In the genomic region with DNA sequence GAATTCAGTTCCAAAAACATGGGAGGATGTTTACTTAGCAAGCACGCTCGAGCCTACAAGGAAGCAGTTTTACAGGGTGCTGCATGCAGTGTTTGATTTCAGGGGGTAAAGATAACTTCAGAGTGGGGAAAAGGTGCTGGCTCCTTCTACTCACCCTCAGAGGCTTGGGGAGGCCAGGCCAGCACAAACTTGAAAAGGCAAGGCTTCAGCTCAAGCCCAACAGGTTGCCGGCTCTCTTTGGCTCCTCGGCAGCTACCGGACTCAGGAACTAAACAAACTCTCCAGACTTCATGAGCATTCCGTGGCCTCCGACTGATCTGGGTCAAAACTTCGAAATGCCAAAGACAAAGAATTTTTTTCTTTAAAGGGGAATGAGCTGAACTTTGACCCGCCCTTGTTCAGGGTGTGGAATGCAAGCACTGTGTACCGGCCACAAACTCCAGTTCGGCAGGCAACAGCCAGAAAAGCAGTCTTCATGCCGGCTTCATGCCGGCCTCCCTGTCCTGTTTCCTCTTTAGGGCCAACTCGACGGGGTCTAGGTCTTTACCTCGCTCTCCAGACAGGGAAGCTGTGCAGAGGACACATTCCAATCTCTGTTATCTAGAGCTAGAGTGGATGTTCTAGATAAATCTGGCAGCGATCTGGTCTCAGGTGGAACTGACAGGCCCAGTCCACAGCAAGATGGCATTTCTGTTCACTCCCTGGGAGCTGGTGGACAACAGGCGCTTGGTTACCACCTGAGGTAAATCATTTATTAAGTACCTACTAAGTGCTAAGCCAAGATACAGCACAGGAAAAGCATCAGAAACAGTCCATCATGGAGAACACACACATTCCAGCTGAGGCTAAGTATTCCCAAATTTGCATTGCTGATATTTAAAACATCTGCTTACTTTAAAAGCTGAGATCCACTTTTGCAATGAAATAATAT, we compare ENCODE assay signal across 8 cellular contexts.
DNase-seq lines count a peak whose midpoint lies in the region; ATAC-seq and TF ChIP-seq lines count a peak whose summit lies in the region.

No MANE protein-coding gene starts in this region.

- ATAC-seq in stimulated activated memory B cell treated with anti-CD40 and anti-IgM and Interleukin-4, amounts not matched to agents 10 μg/mL and 1 μg/mL and 100 μg/mL, for 72 hours: no peak
- ATAC-seq in GM19455 (IDR thresholded peaks at IDR 0.05; ENCODE audit: unreplicated experiment) (no peak), HG03097 (IDR thresholded peaks at IDR 0.05; ENCODE audit: low FRiP score, unreplicated experiment) (no peak), GM18909 (IDR thresholded peaks at IDR 0.05; ENCODE audit: poor library complexity, unreplicated experiment) (no peak), GM21381 (IDR thresholded peaks at IDR 0.05; ENCODE audit: unreplicated experiment) (no peak)

- CTCF ChIA-PET in HEK293 (lab: Yijun Ruan, JAX): interaction anchor here (0.6 to 2.9 kb wide), 11 partner anchors 15 to 375 kb away, joined by 3 to 13 read pairs (median 4); no protein-coding TSS in a partner anchor
- CTCF ChIA-PET in activated CD4-positive, alpha-beta memory T cell treated with anti-CD3 and anti-CD28 coated beads, Interleukin-2, amount 10 ng/mL, durations not matched to agents 7 days and 5 days (lab: Charles Lee): interaction anchor here (0.7 to 12.4 kb wide), 17 partner anchors 9 to 136 kb away, joined by 3 to 297 read pairs (median 4); no protein-coding TSS in a partner anchor

- H3K9me3 Mint-ChIP-seq in activated CD4-positive, alpha-beta memory T cell treated with anti-CD3 and anti-CD28 coated beads, Interleukin-2, amount 10 ng/mL, durations not matched to agents 7 days and 5 days: no peaks in the 10 kb centered on the region
- H3K9me3 Mint-ChIP-seq in immature natural killer cell: peaks cover 0 to 6% (median 1%) of the 10 kb centered on the region in 6 donors
- H3K9me3 Mint-ChIP-seq in stimulated activated memory B cell treated with anti-CD40 and anti-IgM and Interleukin-4, amounts not matched to agents 10 μg/mL and 1 μg/mL and 100 μg/mL, for 72 hours: no peaks in the 10 kb centered on the region

- TF ChIP-seq CTCF in HEK293 (tag by site-specific recombination; IDR thresholded peaks at IDR 0.05): no peak

- no peak overlapping the region for H3K27ac ChIP-seq in HEK293 (ENCODE audit: extremely low read depth, low read depth, low read length)

- H3K4me3 ChIP-seq in HEK293 (ENCODE audit: low read depth, low read length): no peak overlapping the region

- peaks cover 37% of the 10 kb centered on the region for H3K36me3 Mint-ChIP-seq in activated CD4-positive, alpha-beta memory T cell treated with anti-CD3 and anti-CD28 coated beads, Interleukin-2, amount 10 ng/mL, durations not matched to agents 7 days and 5 days (ENCODE audit: low read depth)
- H3K36me3 Mint-ChIP-seq in immature natural killer cell: peaks cover 0 to 4% (median 4%) of the 10 kb centered on the region in 3 donors
- H3K36me3 Mint-ChIP-seq in stimulated activated memory B cell treated with anti-CD40 and anti-IgM and Interleukin-4, amounts not matched to agents 10 μg/mL and 1 μg/mL and 100 μg/mL, for 72 hours: peaks cover 21% of the 10 kb centered on the region

- H3K4me1 ChIP-seq in HEK293 (ENCODE audit: control insufficient read depth, insufficient read depth, low read length): no peaks in the 10 kb centered on the region

- H3K4me1 Mint-ChIP-seq in activated CD4-positive, alpha-beta memory T cell treated with anti-CD3 and anti-CD28 coated beads, Interleukin-2, amount 10 ng/mL, durations not matched to agents 7 days and 5 days: peaks cover 91% of the 10 kb centered on the region
- H3K4me1 Mint-ChIP-seq in immature natural killer cell: peaks cover 84 to 99% of the 10 kb centered on the region in 2 donors
- H3K4me1 Mint-ChIP-seq in stimulated activated memory B cell treated with anti-CD40 and anti-IgM and Interleukin-4, amounts not matched to agents 10 μg/mL and 1 μg/mL and 100 μg/mL, for 72 hours: peaks cover 79% of the 10 kb centered on the region

- no peaks in the 10 kb centered on the region for H3K27me3 Mint-ChIP-seq in activated CD4-positive, alpha-beta memory T cell treated with anti-CD3 and anti-CD28 coated beads, Interleukin-2, amount 10 ng/mL, durations not matched to agents 7 days and 5 days
- peaks cover 9 to 26% (median 26%) of the 10 kb centered on the region in 3 donors for H3K27me3 Mint-ChIP-seq in immature natural killer cell (ENCODE audit: low read depth in 3 of 3)
- no peaks in the 10 kb centered on the region for H3K27me3 Mint-ChIP-seq in stimulated activated memory B cell treated with anti-CD40 and anti-IgM and Interleukin-4, amounts not matched to agents 10 μg/mL and 1 μg/mL and 100 μg/mL, for 72 hours

- no peak for DNase-seq in activated CD4-positive, alpha-beta memory T cell treated with anti-CD3 and anti-CD28 coated beads, Interleukin-2, amount 10 ng/mL, durations not matched to agents 7 days and 5 days
- DNase-seq in immature natural killer cell: no peak

- POLR2A ChIA-PET in HEK293 (lab: Yijun Ruan, JAX): interaction anchor here (0.7 kb wide), 1 partner anchor 195 kb away, joined by 3 read pairs; no protein-coding TSS in a partner anchor
- POLR2A ChIA-PET in activated CD4-positive, alpha-beta memory T cell treated with anti-CD3 and anti-CD28 coated beads, Interleukin-2, amount 10 ng/mL, durations not matched to agents 7 days and 5 days (lab: Charles Lee): interaction anchor here (0.9 to 9.7 kb wide), 10 partner anchors 7 to 58 kb away, joined by 3 to 151 read pairs (median 6); no protein-coding TSS in a partner anchor

- H3K36me3 ChIP-seq in HEK293 (ENCODE audit: control insufficient read depth in 2 of 2, insufficient read depth in 1 of 2, low read length in 2 of 2): peaks cover 0 to 9% of the 10 kb centered on the region in 2 experiments; a peak in 1 of 3 replicates

- peak overlapping the region; percentile 99 for H3K27ac Mint-ChIP-seq in activated CD4-positive, alpha-beta memory T cell treated with anti-CD3 and anti-CD28 coated beads, Interleukin-2, amount 10 ng/mL, durations not matched to agents 7 days and 5 days
- peak overlapping the region; percentile 95 to 99 (median 98) for H3K27ac Mint-ChIP-seq in immature natural killer cell
- peak overlapping the region; percentile 89 for H3K27ac Mint-ChIP-seq in stimulated activated memory B cell treated with anti-CD40 and anti-IgM and Interleukin-4, amounts not matched to agents 10 μg/mL and 1 μg/mL and 100 μg/mL, for 72 hours

- peak overlapping the region; percentile 76 for H3K4me3 Mint-ChIP-seq in activated CD4-positive, alpha-beta memory T cell treated with anti-CD3 and anti-CD28 coated beads, Interleukin-2, amount 10 ng/mL, durations not matched to agents 7 days and 5 days
- peak overlapping the region; percentile 80 to 89 (median 83) for H3K4me3 Mint-ChIP-seq in immature natural killer cell
- H3K4me3 Mint-ChIP-seq in stimulated activated memory B cell treated with anti-CD40 and anti-IgM and Interleukin-4, amounts not matched to agents 10 μg/mL and 1 μg/mL and 100 μg/mL, for 72 hours: peak overlapping the region; percentile 79

- no peaks in the 10 kb centered on the region for H3K9me3 ChIP-seq in HEK293 (ENCODE audit: control insufficient read depth, insufficient read depth, low read depth, low read length)

TF ChIP-seq in HEK293, 187 proteins besides CTCF, POLR2A, EP300 and RAD21 (continues in another document):
- TF ChIP-seq ZNF549 (tag by site-specific recombination; IDR thresholded peaks at IDR 0.05) (no peak), ZNF560 (tag by site-specific recombination; IDR thresholded peaks at IDR 0.05; ENCODE audit: borderline replicate concordance) (no peak), GLIS1 (tag by site-specific recombination; IDR thresholded peaks at IDR 0.05) (peak; percentile 61), ZNF558 (tag by site-specific recombination; IDR thresholded peaks at IDR 0.05) (no peak), ZBTB1 (tag by site-specific recombination; IDR thresholded peaks at IDR 0.05) (no peak), ZNF510 (tag by site-specific recombination; IDR thresholded peaks at IDR 0.05; ENCODE audit: insufficient replicate concordance) (no peak), SP7 (tag by site-specific recombination; IDR thresholded peaks at IDR 0.05) (no peak), ZNF140 (tag by site-specific recombination; IDR thresholded peaks at IDR 0.05) (no peak), ZNF19 (tag by site-specific recombination; IDR thresholded peaks at IDR 0.05; ENCODE audit: low read depth) (no peak), OSR2 (tag by site-specific recombination; IDR thresholded peaks at IDR 0.05) (no peak), SCRT1 (tag by site-specific recombination; IDR thresholded peaks at IDR 0.05; ENCODE audit: borderline replicate concordance) (no peak)
- TF ChIP-seq, protein P1, sequence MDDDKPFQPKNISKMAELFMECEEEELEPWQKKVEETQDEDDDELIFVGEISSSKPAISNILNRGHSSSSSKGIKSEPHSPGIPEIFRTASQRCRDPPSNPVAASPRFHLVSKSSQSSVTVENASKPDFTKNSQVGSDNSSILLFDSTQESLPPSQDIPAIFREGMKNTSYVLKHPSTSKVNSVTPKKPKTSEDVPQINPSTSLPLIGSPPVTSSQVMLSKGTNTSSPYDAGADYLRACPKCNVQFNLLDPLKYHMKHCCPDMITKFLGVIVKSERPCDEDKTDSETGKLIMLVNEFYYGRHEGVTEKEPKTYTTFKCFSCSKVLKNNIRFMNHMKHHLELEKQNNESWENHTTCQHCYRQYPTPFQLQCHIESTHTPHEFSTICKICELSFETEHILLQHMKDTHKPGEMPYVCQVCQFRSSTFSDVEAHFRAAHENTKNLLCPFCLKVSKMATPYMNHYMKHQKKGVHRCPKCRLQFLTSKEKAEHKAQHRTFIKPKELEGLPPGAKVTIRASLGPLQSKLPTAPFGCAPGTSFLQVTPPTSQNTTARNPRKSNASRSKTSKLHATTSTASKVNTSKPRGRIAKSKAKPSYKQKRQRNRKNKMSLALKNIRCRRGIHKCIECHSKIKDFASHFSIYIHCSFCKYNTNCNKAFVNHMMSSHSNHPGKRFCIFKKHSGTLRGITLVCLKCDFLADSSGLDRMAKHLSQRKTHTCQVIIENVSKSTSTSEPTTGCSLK (tag by site-specific recombination; IDR thresholded peaks at IDR 0.05): no peak
